Comparison of ENCODE assay signal across 30 cellular contexts in the genomic region with DNA sequence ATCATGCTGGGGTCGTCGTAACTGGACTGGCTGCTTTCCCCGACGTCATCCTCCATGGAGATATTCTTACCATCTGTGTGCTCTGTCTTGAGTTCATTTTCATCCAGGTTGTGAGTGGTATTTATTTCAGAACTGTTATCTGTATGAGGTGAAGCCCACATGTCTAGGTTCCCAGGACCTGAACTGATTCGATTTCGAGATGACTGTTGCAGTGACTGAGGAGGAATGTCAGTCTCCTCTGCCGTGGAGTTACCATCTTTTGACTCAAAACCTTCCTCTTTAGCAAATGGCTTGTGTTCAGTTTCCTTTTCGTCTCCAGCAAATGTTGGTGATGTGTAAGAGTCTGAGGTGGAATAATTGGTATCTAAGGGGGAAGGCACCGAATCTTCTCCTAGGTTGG. TPM values are rescaled to one million over a fixed set of nuclear protein-coding genes. Genes with fewer than 3 reads are reported as not detected.
"Had no signal": no experiment of that assay in that cellular context is flagged by ENCODE, and none has a peak within 500 bp of the region (broad histone marks: within the 10 kb centered on the region; RNA-seq: fewer than 3 reads in every experiment).

No MANE protein-coding gene starts in this region.

- ATAC-seq: activated CD4-positive, CD25-positive, alpha-beta regulatory T cell treated with anti-CD3 and anti-CD28 coated beads, Interleukin-2, amount 50 U/mL, for 24 hours; activated CD8-positive, alpha-beta T cell treated with anti-CD3 and anti-CD28 coated beads, Interleukin-2, amount 10 ng/mL, durations not matched to agents 7 days and 5 days; Panc1 had no signal

- H3K9ac ChIP-seq: SK-N-SH had no signal

- H3K27me3 ChIP-seq: MG63, SJCRH30 had no signal

- H3K9me3 ChIP-seq: MG63, SJCRH30, SK-N-SH had no signal

- H3K36me3 ChIP-seq: MG63, SJCRH30 had no signal

- H3K4me1 ChIP-seq: SJCRH30 had no signal

- DNase-seq: activated CD4-positive, alpha-beta T cell treated with anti-CD3 and anti-CD28 coated beads for 4 hours; activated CD4-positive, alpha-beta T cell treated with anti-CD3 and anti-CD28 coated beads, Interleukin-2, amount 50 U/mL, for 4 hours; activated CD8-positive, alpha-beta memory T cell treated with anti-CD3 and anti-CD28 coated beads, Interleukin-2, amount 50 U/mL, for 48 hours; activated CD8-positive, alpha-beta T cell treated with anti-CD3 and anti-CD28 coated beads, Interleukin-2, amount 10 ng/mL, durations not matched to agents 7 days and 5 days; activated effector memory CD4-positive, alpha-beta T cell treated with Interleukin-2 at 50 U/mL for 16 hours; activated naive CD4-positive, alpha-beta T cell; activated T-cell treated with anti-CD3 and anti-CD28 coated beads, Interleukin-2, amount 50 U/mL, for 1 hour; aorta; cortex of kidney; MG63; MV-4-11; NCI-H1092 treated with DMSO at 0.1 percent for 48 hours; NCI-H1417 treated with DMSO at 0.1 percent for 48 hours; NCI-H1694; NCI-H2029; NCI-H2107; NCI-H2171 treated with DMSO at 0.1 percent for 48 hours; NCI-H226; NCI-H526; NCI-H82; OCI-M1; Right ventricle myocardium superior; RPMI8226; SJCRH30; SK-N-SH had no signal

- H3K4me3 ChIP-seq: MG63, SJCRH30 had no signal

- H3K27ac ChIP-seq: SJCRH30 had no signal

- FAIRE-seq: bronchial epithelial cell had no signal

RNA-seq across cellular contexts. Expression of a gene that starts 55.2 kb away (rescaled TPM):
- total RNA-seq: activated CD8-positive, alpha-beta T cell treated with anti-CD3 and anti-CD28 coated beads, Interleukin-2, amount 10 ng/mL, durations not matched to agents 7 days and 5 days; bronchial epithelial cell; NCI-H460; Right ventricle myocardium superior; T-helper 1 cell treated with Interleukin-12 subunit alpha and Interleukin-12 subunit beta and Interleukin-4 antibody, amounts not matched to agents 30 ng/mL and 1 ng/mL, for 36 hours had no signal
